Comparison of ENCODE assay signal across 8 cellular contexts in the genomic region with DNA sequence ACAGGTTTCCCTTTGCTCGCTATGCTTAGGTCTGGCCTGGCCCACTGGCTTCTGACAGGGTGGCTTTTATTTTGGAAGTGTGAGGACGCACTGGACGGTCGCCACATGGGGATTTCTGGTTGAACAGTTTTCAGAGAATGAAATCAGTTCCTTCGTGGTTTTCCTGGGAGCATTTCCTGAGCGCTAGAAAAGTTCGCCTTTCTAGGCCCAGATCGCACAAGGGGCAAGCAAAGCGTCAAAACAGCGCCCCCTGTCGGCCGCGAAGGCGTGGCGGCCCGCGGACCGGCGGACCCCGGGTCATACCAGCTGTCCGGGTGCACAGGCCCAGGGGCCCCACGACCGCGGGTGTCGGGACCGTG. TPM values are rescaled to one million over a fixed set of nuclear protein-coding genes. Genes with fewer than 3 reads are reported as not detected.
DNase-seq lines count a peak whose midpoint lies in the region; ATAC-seq and TF ChIP-seq lines count a peak whose summit lies in the region.

No MANE protein-coding gene starts in this region.

- BruUV-seq in PC-3 (replicated peaks; lab: Mats Ljungman, UMichigan), result no TSS peak

- no peak overlapping the region for H3K9ac ChIP-seq in PC-3 (ENCODE audit: low read length)

- no peaks in the 10 kb centered on the region for H3K9me3 ChIP-seq in PC-3 (ENCODE audit: low read length)
- no peaks in the 10 kb centered on the region for H3K9me3 ChIP-seq in osteoblast (ENCODE audit: low read depth, low read length)
- H3K9me3 ChIP-seq in suprapubic skin, result no peaks in the 10 kb centered on the region

- H3K4me2 ChIP-seq in PC-3 (ENCODE audit: low read length), result no peak overlapping the region
- H3K4me2 ChIP-seq in osteoblast (ENCODE audit: insufficient read depth, low read length), result peak overlapping the region; percentile 89

- peak; percentile 43 for ATAC-seq in HG02623 (IDR thresholded peaks at IDR 0.05; ENCODE audit: unreplicated experiment)
- ATAC-seq in PC-3, result no peak

- TF ChIP-seq EP300 in suprapubic skin (IDR thresholded peaks at IDR 0.05), result no peak

- no peak overlapping the region for H2AFZ ChIP-seq in PC-3 (ENCODE audit: low read length)
- H2AFZ ChIP-seq in osteoblast (ENCODE audit: low read length), result peak overlapping the region; percentile 93

- no peak overlapping the region for H3K4me3 ChIP-seq in PC-3 (ENCODE audit: low read length)
- peak overlapping the region; percentile 74 for H3K4me3 ChIP-seq in osteoblast (ENCODE audit: insufficient read depth, low read length)
- H3K4me3 ChIP-seq in suprapubic skin, result peak overlapping the region; percentile 58

- no peak overlapping the region for H3K27ac ChIP-seq in PC-3 (ENCODE audit: low read length)
- no peak overlapping the region for H3K27ac ChIP-seq in osteoblast (ENCODE audit: low read depth, low read length)
- no peak overlapping the region for H3K27ac ChIP-seq in suprapubic skin

- TF ChIP-seq CTCF in PC-3 (conservative IDR thresholded peaks at IDR 0.05; ENCODE audit: low read depth, low read length) (0 out of 2 replicates have a peak, but pooled peaks have one; percentile 35), osteoblast (IDR thresholded peaks at IDR 0.05; ENCODE audit: extremely low read depth, low read depth, low read length) (peak; percentile 74), suprapubic skin (IDR thresholded peaks at IDR 0.05) (peak; percentile 57 to 84)

- TF ChIP-seq POLR2A in suprapubic skin (IDR thresholded peaks at IDR 0.05), result no peak

- 11% methylated on average over 12 of the region's 26 CpGs for WGBS in suprapubic skin

- H3K9me2 ChIP-seq in PC-3 (replicated peaks; ENCODE audit: low read length), result no peaks in the 10 kb centered on the region

- H3K79me2 ChIP-seq in PC-3 (ENCODE audit: low read length) (no peaks in the 10 kb centered on the region), osteoblast (ENCODE audit: insufficient read depth, low read length) (no peaks in the 10 kb centered on the region)

- H3K36me3 ChIP-seq in PC-3 (ENCODE audit: low read depth, low read length), result no peaks in the 10 kb centered on the region
- no peaks in the 10 kb centered on the region for H3K36me3 ChIP-seq in osteoblast (ENCODE audit: insufficient read depth, low read length)
- H3K36me3 ChIP-seq in suprapubic skin, result no peaks in the 10 kb centered on the region

- POLR2A ChIA-PET in PC-3 (lab: Charles Lee; ENCODE audit: unreplicated experiment), result no interaction called here

- intact Hi-C loops in PC-3 (cut with micrococcal nuclease), result loop anchor here (5.0 kb wide), 1 partner anchor 367 kb away; no protein-coding TSS in a partner anchor

- H3K4me1 ChIP-seq in PC-3 (ENCODE audit: insufficient read depth, low read length), result no peaks in the 10 kb centered on the region
- H3K4me1 ChIP-seq in osteoblast (ENCODE audit: insufficient read depth, low read length), result peaks cover 4% of the 10 kb centered on the region
- peaks cover 22% of the 10 kb centered on the region for H3K4me1 ChIP-seq in suprapubic skin

- H3F3A ChIP-seq in PC-3 (ENCODE audit: low read length, unreplicated experiment), result no peaks in the 10 kb centered on the region

- CTCF ChIA-PET in PC-3 (lab: Charles Lee), result no interaction called here

- DNase-seq in GF-D8 (lab: John Stamatoyannopoulos, UW), result peak; percentile 44
- no peak for DNase-seq in PC-3
- DNase-seq in activated gamma-delta T cell treated with anti-CD3 and anti-CD28 coated beads, Interleukin-2, amount 50 U/mL, for 16 hours (ENCODE audit: low read depth), result peak; percentile 76
- DNase-seq in globus pallidus (ENCODE audit: low spot score), result peak; percentile 48
- DNase-seq in osteoblast (ENCODE audit: insufficient read length, low spot score, missing footprints), result peak; percentile 92
- peak; percentile 84 to 88 for DNase-seq in suprapubic skin (ENCODE audit: low spot score in 2 of 2)
- no peak for DNase-seq in NCI-H2081 treated with DMSO at 0.1 percent for 48 hours (lab: John Stamatoyannopoulos, UW)

- H3K27me3 ChIP-seq in PC-3 (ENCODE audit: low read length) (no peaks in the 10 kb centered on the region), osteoblast (ENCODE audit: insufficient read depth, low read length) (no peaks in the 10 kb centered on the region), suprapubic skin (no peaks in the 10 kb centered on the region)

- H4K20me1 ChIP-seq in PC-3 (ENCODE audit: low read length) (no peaks in the 10 kb centered on the region), osteoblast (ENCODE audit: insufficient read depth, low read length) (no peaks in the 10 kb centered on the region)

RNA-seq across cellular contexts. Expression of a gene that starts 12.7 kb away (rescaled TPM):
- 7.5 and 17.3 TPM in 2 replicates for total RNA-seq in PC-3 (2014; rRNA removed)
- total RNA-seq in osteoblast, result 12.7 and 16.8 TPM in 2 replicates
- total RNA-seq in suprapubic skin, result 10 to 100 TPM; 14.0 to 41.3 (median 20.6) TPM

Comparison
In these comparisons a context has a peak if more than half of its experiments do, and no peak if none do; other contexts are left out.
1. DNase-seq: peak in GF-D8 (single experiment), activated gamma-delta T cell treated with anti-CD3 and anti-CD28 coated beads, Interleukin-2, amount 50 U/mL, for 16 hours (single experiment), globus pallidus (single experiment), osteoblast (single experiment) and suprapubic skin (2 of 2); none in PC-3 (single experiment) and NCI-H2081 treated with DMSO at 0.1 percent for 48 hours (single experiment).
2. Peak in every context shown above with its lines, with median percentiles within 50 percentile points of each other: CTCF ChIP-seq.